ENCODE assay signal across 24 cellular contexts in genomic region chr9:111831371-111832108, GRCh38. TPM values are rescaled to one million over a fixed set of nuclear protein-coding genes. Genes with fewer than 3 reads are reported as not detected.
DNase-seq lines count a peak whose midpoint lies in the region; ATAC-seq, FAIRE-seq and TF ChIP-seq lines count a peak whose summit lies in the region.
"Had no signal": no experiment of that assay in that cellular context is flagged by ENCODE, and none has a peak within 500 bp of the region (broad histone marks: within the 10 kb centered on the region; RNA-seq: fewer than 3 reads in every experiment).

No MANE protein-coding gene starts in this region.

- H3K36me3 ChIP-seq in bronchial epithelial cell (ENCODE audit: control insufficient read depth, insufficient read depth, low read length) = no peaks in the 10 kb centered on the region
- H3K36me3 ChIP-seq: BLaER1 treated with 17β-estradiol and CSF1 and Interleukin-3, amounts not matched to agents 10 nM and 100 nM had no signal

- no peaks in the 10 kb centered on the region; the same call in 1 of the 2 replicates for H3K27me3 Mint-ChIP-seq in HFFc6 (ENCODE audit: insufficient read depth)
- H3K27me3 Mint-ChIP-seq: IgD-negative memory B cell had no signal

- DNase-seq in EL = peak; percentile 58
- DNase-seq in HFFc6 = peak; percentile 24
- peak; percentile 86 for DNase-seq in bronchial epithelial cell (ENCODE audit: low read depth)
- DNase-seq in putamen (ENCODE audit: low spot score) = peak; percentile 24
- DNase-seq in superior temporal gyrus (ENCODE audit: extremely low spot score) = no peak
- DNase-seq: Calu3; CD8-positive, alpha-beta T cell; H7; Karpas-422; MM.1S; NCI-H1092; NCI-H2081; NCI-H2171 treated with DMSO at 0.1 percent for 48 hours; NCI-H446; NCI-H526 treated with DMSO at 0.1 percent for 48 hours; SHP77 had no signal

- H3K9me3 Mint-ChIP-seq in HFFc6 = no peaks in the 10 kb centered on the region
- H3K9me3 Mint-ChIP-seq: CD8-positive, alpha-beta T cell; IgD-negative memory B cell had no signal

- no peak for TF ChIP-seq CTCF in HFFc6 (IDR thresholded peaks at IDR 0.05)
- no peak for TF ChIP-seq CTCF in bronchial epithelial cell (IDR thresholded peaks at IDR 0.05; ENCODE audit: insufficient read depth, low read length, severe bottlenecking)

- no peak overlapping the region for H3K4me3 ChIP-seq in bronchial epithelial cell (ENCODE audit: low read depth, low read length)
- H3K4me3 ChIP-seq: BLaER1 treated with 17β-estradiol and CSF1 and Interleukin-3, amounts not matched to agents 10 nM and 100 nM; SK-N-MC had no signal

- H3K36me3 Mint-ChIP-seq in HFFc6 (ENCODE audit: low read depth) = 0 out of 2 replicates have a peak, but pooled peaks cover 6% of the 10 kb centered on the region
- H3K36me3 Mint-ChIP-seq: CD8-positive, alpha-beta T cell; IgD-negative memory B cell had no signal

- peaks cover 19% of the 10 kb centered on the region for H3K4me1 Mint-ChIP-seq in HFFc6 (ENCODE audit: low read depth)

- no peak overlapping the region for H3K4me3 Mint-ChIP-seq in HFFc6
- H3K4me3 Mint-ChIP-seq: CD8-positive, alpha-beta T cell; IgD-negative memory B cell had no signal

- no peak for FAIRE-seq in bronchial epithelial cell (lab: Jason Lieb, UNC)
- FAIRE-seq: HTR-8/SVneo, RCC 7860 had no signal

- H3K27ac Mint-ChIP-seq in HFFc6 = no peak overlapping the region
- H3K27ac Mint-ChIP-seq: CD8-positive, alpha-beta T cell; IgD-negative memory B cell had no signal

- ATAC-seq in activated CD4-positive, CD25-positive, alpha-beta regulatory T cell treated with anti-CD3 and anti-CD28 coated beads, Interleukin-2, amount 50 U/mL, for 24 hours = no peak
- no peak for ATAC-seq in HG03108 (IDR thresholded peaks at IDR 0.05; ENCODE audit: unreplicated experiment)
- ATAC-seq: CD8-positive, alpha-beta T cell had no signal

- no peaks in the 10 kb centered on the region for H3K27me3 ChIP-seq in bronchial epithelial cell (ENCODE audit: control insufficient read depth, insufficient read depth, low read length)
- H3K27me3 ChIP-seq: BLaER1 treated with 17β-estradiol and CSF1 and Interleukin-3, amounts not matched to agents 10 nM and 100 nM had no signal

RNA-seq across cellular contexts. Expression of gene SHOC1, which starts 36.8 kb away (rescaled TPM):
- not detected for total RNA-seq in HFFc6 (2021; fragmentation: NEBNext Ultra II Directional; extraction: Animal tissue kit (Norgen Biotek cat#: 25700))
- total RNA-seq in bronchial epithelial cell = under 0.01 TPM in 2 replicates
- total RNA-seq: A673; Calu3; CD8-positive, alpha-beta T cell; H7 had no signal
